ENCODE assay signal across 1 cellular context in genomic region chr10:43105793-43106158, GRCh38.
TF ChIP-seq lines count a peak whose summit lies in the region.

No MANE protein-coding gene starts in this region.

TF ChIP-seq in H1, 55 proteins besides CTCF, POLR2A, EP300 and RAD21:
- TF ChIP-seq SAP30 (IDR thresholded peaks at IDR 0.05; ENCODE audit: insufficient read depth, insufficient replicate concordance, low read length), result no peak
- no peak for TF ChIP-seq BCL11A (IDR thresholded peaks at IDR 0.05; ENCODE audit: low read depth in 2 of 2, low read length in 2 of 2)
- TF ChIP-seq PHF8 (conservative IDR thresholded peaks at IDR 0.05; ENCODE audit: low read depth, low read length), result no peak
- TF ChIP-seq KDM4A (IDR thresholded peaks at IDR 0.05; ENCODE audit: low read depth, low read length, severe bottlenecking), result no peak
- TF ChIP-seq HDAC6 (IDR thresholded peaks at IDR 0.05; ENCODE audit: low read depth, low read length), result no peak
- TF ChIP-seq E2F6 (IDR thresholded peaks at IDR 0.05), result no peak
- TF ChIP-seq SIRT6 (IDR thresholded peaks at IDR 0.05; ENCODE audit: low read length), result no peak
- TF ChIP-seq ASH2L (IDR thresholded peaks at IDR 0.05; ENCODE audit: low read length), result no peak
- no peak for TF ChIP-seq GABPA (IDR thresholded peaks at IDR 0.05; ENCODE audit: borderline replicate concordance, insufficient read depth, low read length)
- no peak for TF ChIP-seq MAX (IDR thresholded peaks at IDR 0.05)
- TF ChIP-seq NANOG (IDR thresholded peaks at IDR 0.05; ENCODE audit: insufficient read depth, low read depth, low read length, poor library complexity, severe bottlenecking), result no peak
- TF ChIP-seq ZNF274 (IDR thresholded peaks at IDR 0.05; ENCODE audit: borderline replicate concordance, extremely low read depth, low read length), result no peak
- TF ChIP-seq ATF2 (IDR thresholded peaks at IDR 0.05; ENCODE audit: low read length), result no peak
- no peak for TF ChIP-seq SIX5 (IDR thresholded peaks at IDR 0.05; ENCODE audit: low read depth, low read length)
